In genomic region chr2:98634406-98635092, GRCh38 we compare ENCODE assay signal across 10 cellular contexts.
A peak's percentile ranks its signal among the peaks of the same experiment; 100 is the strongest.
DNase-seq lines count a peak whose midpoint lies in the region; ATAC-seq and TF ChIP-seq lines count a peak whose summit lies in the region.
"Had no signal": no experiment of that assay in that cellular context is flagged by ENCODE, and none has a peak within 500 bp of the region (broad histone marks: within the 10 kb centered on the region; RNA-seq: fewer than 3 reads in every experiment).

No MANE protein-coding gene starts in this region.

- peaks cover 5 to 14% of the 10 kb centered on the region in 2 experiments; a peak in 2 of 3 replicates for H3K36me3 ChIP-seq in HEK293 (ENCODE audit: control insufficient read depth in 2 of 2, insufficient read depth in 1 of 2, low read length in 2 of 2)

- no peak overlapping the region for H3K27ac ChIP-seq in HEK293 (ENCODE audit: extremely low read depth, low read depth, low read length)
- H3K27ac ChIP-seq: right lobe of liver, SK-N-MC had no signal

- H3K4me3 ChIP-seq in HEK293 (ENCODE audit: low read depth, low read length) = no peak overlapping the region
- H3K4me3 ChIP-seq: right lobe of liver, SK-N-MC had no signal

- no peaks in the 10 kb centered on the region for H3K9me3 ChIP-seq in HEK293 (ENCODE audit: control insufficient read depth, insufficient read depth, low read depth, low read length)
- H3K9me3 ChIP-seq: right lobe of liver had no signal

- peaks cover 29 to 30% of the 10 kb centered on the region in 2 donors for H3K4me1 Mint-ChIP-seq in effector memory CD8-positive, alpha-beta T cell (ENCODE audit: low read depth in 2 of 2)

- peak overlapping the region; percentile 43 to 76 for H3K4me3 Mint-ChIP-seq in effector memory CD8-positive, alpha-beta T cell

- no peaks in the 10 kb centered on the region for H3K9me3 Mint-ChIP-seq in effector memory CD8-positive, alpha-beta T cell

- CTCF ChIA-PET in HEK293 (lab: Yijun Ruan, JAX) = interaction anchor here (0.8 to 0.9 kb wide), 2 partner anchors 15 to 27 kb away, joined by 3 to 7 read pairs; no protein-coding TSS in a partner anchor

- H3K27me3 Mint-ChIP-seq in effector memory CD8-positive, alpha-beta T cell = no peaks in the 10 kb centered on the region

- H3K4me1 ChIP-seq in HEK293 (ENCODE audit: control insufficient read depth, insufficient read depth, low read length) = no peaks in the 10 kb centered on the region
- H3K4me1 ChIP-seq: right lobe of liver had no signal

- POLR2A ChIA-PET in HEK293 (lab: Yijun Ruan, JAX) = no interaction called here

- TF ChIP-seq CTCF in HEK293 (tag by site-specific recombination; IDR thresholded peaks at IDR 0.05) = no peak

- DNase-seq in T-helper 9 cell = peak; percentile 31
- DNase-seq in effector memory CD8-positive, alpha-beta T cell = peak; percentile 50 to 61 (median 55)
- DNase-seq in stimulated activated CD4-positive, alpha-beta T cell treated with anti-CD3 and anti-CD28 coated beads, Interleukin-4, amount 100 ng/mL, for 48 hours (ENCODE audit: low read depth in 2 of 2) = peak; percentile 43 to 54
- DNase-seq in GF-D8 (lab: John Stamatoyannopoulos, UW) = no peak
- no peak for DNase-seq in NCI-H510A treated with DMSO at 0.1 percent for 48 hours (lab: John Stamatoyannopoulos, UW)
- no peak for DNase-seq in NCI-H187 treated with DMSO at 0.1 percent for 48 hours (lab: John Stamatoyannopoulos, UW)
- DNase-seq: right lobe of liver had no signal

- H3K27ac Mint-ChIP-seq in effector memory CD8-positive, alpha-beta T cell = peak overlapping the region; percentile 96 to 99

- ATAC-seq in effector memory CD8-positive, alpha-beta T cell (replicated peaks) = peak; percentile 44
- no peak for ATAC-seq in HG02885 (IDR thresholded peaks at IDR 0.05; ENCODE audit: poor library complexity, unreplicated experiment)

- peaks cover 85% of the 10 kb centered on the region for H3K36me3 Mint-ChIP-seq in effector memory CD8-positive, alpha-beta T cell (ENCODE audit: insufficient read depth)

TF ChIP-seq in HEK293, 187 proteins besides CTCF, POLR2A, EP300 and RAD21:
- TF ChIP-seq TRIM28 (IDR thresholded peaks at IDR 0.05; ENCODE audit: borderline replicate concordance, low read length) (0 out of 2 replicates have a peak, but pooled peaks have one; percentile 31), ZNF138 (tag by site-specific recombination; IDR thresholded peaks at IDR 0.05; ENCODE audit: borderline replicate concordance) (no peak), ZFHX2 (tag by site-specific recombination; conservative IDR thresholded peaks at IDR 0.05) (0 out of 2 replicates have a peak, but pooled peaks have one; percentile 13)

Comparison
In these comparisons a context has a peak if more than half of its experiments do, and no peak if none do; other contexts are left out.
1. DNase-seq: peak in T-helper 9 cell (single experiment), effector memory CD8-positive, alpha-beta T cell (3 of 3) and stimulated activated CD4-positive, alpha-beta T cell treated with anti-CD3 and anti-CD28 coated beads, Interleukin-4, amount 100 ng/mL, for 48 hours (2 of 2); none in GF-D8 (single experiment), NCI-H510A treated with DMSO at 0.1 percent for 48 hours (single experiment) and NCI-H187 treated with DMSO at 0.1 percent for 48 hours (single experiment).